2 cellular contexts compared by ENCODE assay signal in the genomic region with DNA sequence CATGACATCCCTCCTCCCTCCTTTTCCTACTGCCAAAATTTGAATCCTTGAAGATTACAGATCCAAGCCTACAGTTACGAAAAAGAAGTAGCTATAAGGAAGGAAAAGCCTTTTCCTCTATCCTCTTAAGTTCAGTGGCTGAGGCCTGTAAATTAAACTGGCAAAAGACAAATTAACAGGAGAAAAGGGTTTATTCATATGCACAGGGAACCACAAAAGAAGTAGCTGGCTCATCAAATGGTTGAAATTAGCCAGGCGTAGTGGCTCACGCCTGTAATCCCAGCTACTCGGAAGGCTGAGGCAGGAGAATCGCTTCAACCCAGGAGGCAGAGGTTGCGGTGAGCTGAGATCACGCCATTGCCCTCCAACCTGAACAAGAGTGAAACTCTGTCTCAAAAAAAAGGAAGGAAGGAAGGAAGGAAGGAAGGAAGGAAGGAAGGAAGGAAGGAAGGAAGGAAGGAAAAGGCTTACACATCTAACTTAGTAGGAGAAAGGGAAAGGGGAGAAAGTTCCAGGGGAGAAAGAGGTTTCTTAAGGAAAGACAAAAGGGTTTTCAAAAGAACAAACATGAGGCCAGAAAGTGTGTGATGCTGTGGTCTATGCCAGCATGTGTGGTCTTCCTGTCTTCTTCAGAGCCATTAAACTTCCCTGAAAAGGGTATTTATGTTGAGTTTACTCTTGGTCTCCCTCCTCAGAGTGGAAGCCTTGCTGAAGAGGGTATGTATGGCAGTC.
TF ChIP-seq lines count a peak whose summit lies in the region.

No MANE protein-coding gene starts in this region.

TF ChIP-seq in GM23338, 12 proteins besides CTCF, POLR2A, EP300 and RAD21:
- TF ChIP-seq EZH2 (IDR thresholded peaks at IDR 0.05; ENCODE audit: low read depth, unreplicated experiment), result no peak
- TF ChIP-seq POLR2AphosphoS5 (IDR thresholded peaks at IDR 0.05; ENCODE audit: low read depth), result no peak
- no peak for TF ChIP-seq STAT1 (IDR thresholded peaks at IDR 0.05; ENCODE audit: unreplicated experiment)
- TF ChIP-seq ZNF114 (CRISPR knock-in tag; IDR thresholded peaks at IDR 0.05), result 0 out of 2 replicates have a peak, but pooled peaks have one; percentile 51
- no peak for TF ChIP-seq NANOG (IDR thresholded peaks at IDR 0.05; ENCODE audit: borderline replicate concordance)
- no peak for TF ChIP-seq CREB1 (CRISPR knock-in tag; IDR thresholded peaks at IDR 0.05; ENCODE audit: low read depth)

TF ChIP-seq in H1, 55 proteins besides CTCF, POLR2A, EP300 and RAD21:
- TF ChIP-seq, protein P1, sequence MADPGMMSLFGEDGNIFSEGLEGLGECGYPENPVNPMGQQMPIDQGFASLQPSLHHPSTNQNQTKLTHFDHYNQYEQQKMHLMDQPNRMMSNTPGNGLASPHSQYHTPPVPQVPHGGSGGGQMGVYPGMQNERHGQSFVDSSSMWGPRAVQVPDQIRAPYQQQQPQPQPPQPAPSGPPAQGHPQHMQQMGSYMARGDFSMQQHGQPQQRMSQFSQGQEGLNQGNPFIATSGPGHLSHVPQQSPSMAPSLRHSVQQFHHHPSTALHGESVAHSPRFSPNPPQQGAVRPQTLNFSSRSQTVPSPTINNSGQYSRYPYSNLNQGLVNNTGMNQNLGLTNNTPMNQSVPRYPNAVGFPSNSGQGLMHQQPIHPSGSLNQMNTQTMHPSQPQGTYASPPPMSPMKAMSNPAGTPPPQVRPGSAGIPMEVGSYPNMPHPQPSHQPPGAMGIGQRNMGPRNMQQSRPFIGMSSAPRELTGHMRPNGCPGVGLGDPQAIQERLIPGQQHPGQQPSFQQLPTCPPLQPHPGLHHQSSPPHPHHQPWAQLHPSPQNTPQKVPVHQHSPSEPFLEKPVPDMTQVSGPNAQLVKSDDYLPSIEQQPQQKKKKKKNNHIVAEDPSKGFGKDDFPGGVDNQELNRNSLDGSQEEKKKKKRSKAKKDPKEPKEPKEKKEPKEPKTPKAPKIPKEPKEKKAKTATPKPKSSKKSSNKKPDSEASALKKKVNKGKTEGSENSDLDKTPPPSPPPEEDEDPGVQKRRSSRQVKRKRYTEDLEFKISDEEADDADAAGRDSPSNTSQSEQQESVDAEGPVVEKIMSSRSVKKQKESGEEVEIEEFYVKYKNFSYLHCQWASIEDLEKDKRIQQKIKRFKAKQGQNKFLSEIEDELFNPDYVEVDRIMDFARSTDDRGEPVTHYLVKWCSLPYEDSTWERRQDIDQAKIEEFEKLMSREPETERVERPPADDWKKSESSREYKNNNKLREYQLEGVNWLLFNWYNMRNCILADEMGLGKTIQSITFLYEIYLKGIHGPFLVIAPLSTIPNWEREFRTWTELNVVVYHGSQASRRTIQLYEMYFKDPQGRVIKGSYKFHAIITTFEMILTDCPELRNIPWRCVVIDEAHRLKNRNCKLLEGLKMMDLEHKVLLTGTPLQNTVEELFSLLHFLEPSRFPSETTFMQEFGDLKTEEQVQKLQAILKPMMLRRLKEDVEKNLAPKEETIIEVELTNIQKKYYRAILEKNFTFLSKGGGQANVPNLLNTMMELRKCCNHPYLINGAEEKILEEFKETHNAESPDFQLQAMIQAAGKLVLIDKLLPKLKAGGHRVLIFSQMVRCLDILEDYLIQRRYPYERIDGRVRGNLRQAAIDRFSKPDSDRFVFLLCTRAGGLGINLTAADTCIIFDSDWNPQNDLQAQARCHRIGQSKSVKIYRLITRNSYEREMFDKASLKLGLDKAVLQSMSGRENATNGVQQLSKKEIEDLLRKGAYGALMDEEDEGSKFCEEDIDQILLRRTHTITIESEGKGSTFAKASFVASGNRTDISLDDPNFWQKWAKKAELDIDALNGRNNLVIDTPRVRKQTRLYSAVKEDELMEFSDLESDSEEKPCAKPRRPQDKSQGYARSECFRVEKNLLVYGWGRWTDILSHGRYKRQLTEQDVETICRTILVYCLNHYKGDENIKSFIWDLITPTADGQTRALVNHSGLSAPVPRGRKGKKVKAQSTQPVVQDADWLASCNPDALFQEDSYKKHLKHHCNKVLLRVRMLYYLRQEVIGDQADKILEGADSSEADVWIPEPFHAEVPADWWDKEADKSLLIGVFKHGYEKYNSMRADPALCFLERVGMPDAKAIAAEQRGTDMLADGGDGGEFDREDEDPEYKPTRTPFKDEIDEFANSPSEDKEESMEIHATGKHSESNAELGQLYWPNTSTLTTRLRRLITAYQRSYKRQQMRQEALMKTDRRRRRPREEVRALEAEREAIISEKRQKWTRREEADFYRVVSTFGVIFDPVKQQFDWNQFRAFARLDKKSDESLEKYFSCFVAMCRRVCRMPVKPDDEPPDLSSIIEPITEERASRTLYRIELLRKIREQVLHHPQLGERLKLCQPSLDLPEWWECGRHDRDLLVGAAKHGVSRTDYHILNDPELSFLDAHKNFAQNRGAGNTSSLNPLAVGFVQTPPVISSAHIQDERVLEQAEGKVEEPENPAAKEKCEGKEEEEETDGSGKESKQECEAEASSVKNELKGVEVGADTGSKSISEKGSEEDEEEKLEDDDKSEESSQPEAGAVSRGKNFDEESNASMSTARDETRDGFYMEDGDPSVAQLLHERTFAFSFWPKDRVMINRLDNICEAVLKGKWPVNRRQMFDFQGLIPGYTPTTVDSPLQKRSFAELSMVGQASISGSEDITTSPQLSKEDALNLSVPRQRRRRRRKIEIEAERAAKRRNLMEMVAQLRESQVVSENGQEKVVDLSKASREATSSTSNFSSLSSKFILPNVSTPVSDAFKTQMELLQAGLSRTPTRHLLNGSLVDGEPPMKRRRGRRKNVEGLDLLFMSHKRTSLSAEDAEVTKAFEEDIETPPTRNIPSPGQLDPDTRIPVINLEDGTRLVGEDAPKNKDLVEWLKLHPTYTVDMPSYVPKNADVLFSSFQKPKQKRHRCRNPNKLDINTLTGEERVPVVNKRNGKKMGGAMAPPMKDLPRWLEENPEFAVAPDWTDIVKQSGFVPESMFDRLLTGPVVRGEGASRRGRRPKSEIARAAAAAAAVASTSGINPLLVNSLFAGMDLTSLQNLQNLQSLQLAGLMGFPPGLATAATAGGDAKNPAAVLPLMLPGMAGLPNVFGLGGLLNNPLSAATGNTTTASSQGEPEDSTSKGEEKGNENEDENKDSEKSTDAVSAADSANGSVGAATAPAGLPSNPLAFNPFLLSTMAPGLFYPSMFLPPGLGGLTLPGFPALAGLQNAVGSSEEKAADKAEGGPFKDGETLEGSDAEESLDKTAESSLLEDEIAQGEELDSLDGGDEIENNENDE (IDR thresholded peaks at IDR 0.05; ENCODE audit: insufficient replicate concordance, low read length), result no peak
- TF ChIP-seq TAF1 (IDR thresholded peaks at IDR 0.05; ENCODE audit: low read depth, low read length), result 0 out of 2 replicates have a peak, but pooled peaks have one; percentile 32
- TF ChIP-seq RXRA (IDR thresholded peaks at IDR 0.05; ENCODE audit: insufficient read depth, low read depth, low read length), result no peak
- peak; percentile 75; the same call in 1 of the 2 replicates for TF ChIP-seq POU5F1 (IDR thresholded peaks at IDR 0.05; ENCODE audit: low read depth, low read length)
- TF ChIP-seq POLR2AphosphoS5 (IDR thresholded peaks at IDR 0.05; ENCODE audit: low read depth, low read length), result no peak
- TF ChIP-seq SUZ12 (IDR thresholded peaks at IDR 0.05; ENCODE audit: low read length), result no peak
- no peak for TF ChIP-seq BACH1 (IDR thresholded peaks at IDR 0.05; ENCODE audit: low read length)
- no peak for TF ChIP-seq TCF12 (IDR thresholded peaks at IDR 0.05; ENCODE audit: low read depth, low read length)
- TF ChIP-seq ASH2L (IDR thresholded peaks at IDR 0.05; ENCODE audit: low read length), result no peak
- no peak for TF ChIP-seq SIX5 (IDR thresholded peaks at IDR 0.05; ENCODE audit: low read depth, low read length)
- peak; percentile 41 for TF ChIP-seq MAFK (IDR thresholded peaks at IDR 0.05; ENCODE audit: low read depth, low read length)
- TF ChIP-seq CHD1 (IDR thresholded peaks at IDR 0.05; ENCODE audit: low read depth, low read length), result no peak
- TF ChIP-seq SP1 (IDR thresholded peaks at IDR 0.05; ENCODE audit: low read depth, low read length), result no peak
- no peak for TF ChIP-seq CBX5 (IDR thresholded peaks at IDR 0.05; ENCODE audit: low read depth, low read length)
- TF ChIP-seq, protein P2, sequence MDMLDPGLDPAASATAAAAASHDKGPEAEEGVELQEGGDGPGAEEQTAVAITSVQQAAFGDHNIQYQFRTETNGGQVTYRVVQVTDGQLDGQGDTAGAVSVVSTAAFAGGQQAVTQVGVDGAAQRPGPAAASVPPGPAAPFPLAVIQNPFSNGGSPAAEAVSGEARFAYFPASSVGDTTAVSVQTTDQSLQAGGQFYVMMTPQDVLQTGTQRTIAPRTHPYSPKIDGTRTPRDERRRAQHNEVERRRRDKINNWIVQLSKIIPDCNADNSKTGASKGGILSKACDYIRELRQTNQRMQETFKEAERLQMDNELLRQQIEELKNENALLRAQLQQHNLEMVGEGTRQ (IDR thresholded peaks at IDR 0.05; ENCODE audit: low read length), result no peak
- TF ChIP-seq RFX5 (IDR thresholded peaks at IDR 0.05; ENCODE audit: borderline replicate concordance, low read depth, low read length), result no peak
- TF ChIP-seq SIN3A (conservative IDR thresholded peaks at IDR 0.05 in 1 of 2, IDR thresholded peaks at IDR 0.05 in 1 of 2; ENCODE audit: low read depth in 1 of 2, low read length in 2 of 2), result no peak
- no peak for TF ChIP-seq ZNF274 (IDR thresholded peaks at IDR 0.05; ENCODE audit: borderline replicate concordance, extremely low read depth, low read length)
